Comparison of ENCODE assay signal across 8 cellular contexts in the genomic region with DNA sequence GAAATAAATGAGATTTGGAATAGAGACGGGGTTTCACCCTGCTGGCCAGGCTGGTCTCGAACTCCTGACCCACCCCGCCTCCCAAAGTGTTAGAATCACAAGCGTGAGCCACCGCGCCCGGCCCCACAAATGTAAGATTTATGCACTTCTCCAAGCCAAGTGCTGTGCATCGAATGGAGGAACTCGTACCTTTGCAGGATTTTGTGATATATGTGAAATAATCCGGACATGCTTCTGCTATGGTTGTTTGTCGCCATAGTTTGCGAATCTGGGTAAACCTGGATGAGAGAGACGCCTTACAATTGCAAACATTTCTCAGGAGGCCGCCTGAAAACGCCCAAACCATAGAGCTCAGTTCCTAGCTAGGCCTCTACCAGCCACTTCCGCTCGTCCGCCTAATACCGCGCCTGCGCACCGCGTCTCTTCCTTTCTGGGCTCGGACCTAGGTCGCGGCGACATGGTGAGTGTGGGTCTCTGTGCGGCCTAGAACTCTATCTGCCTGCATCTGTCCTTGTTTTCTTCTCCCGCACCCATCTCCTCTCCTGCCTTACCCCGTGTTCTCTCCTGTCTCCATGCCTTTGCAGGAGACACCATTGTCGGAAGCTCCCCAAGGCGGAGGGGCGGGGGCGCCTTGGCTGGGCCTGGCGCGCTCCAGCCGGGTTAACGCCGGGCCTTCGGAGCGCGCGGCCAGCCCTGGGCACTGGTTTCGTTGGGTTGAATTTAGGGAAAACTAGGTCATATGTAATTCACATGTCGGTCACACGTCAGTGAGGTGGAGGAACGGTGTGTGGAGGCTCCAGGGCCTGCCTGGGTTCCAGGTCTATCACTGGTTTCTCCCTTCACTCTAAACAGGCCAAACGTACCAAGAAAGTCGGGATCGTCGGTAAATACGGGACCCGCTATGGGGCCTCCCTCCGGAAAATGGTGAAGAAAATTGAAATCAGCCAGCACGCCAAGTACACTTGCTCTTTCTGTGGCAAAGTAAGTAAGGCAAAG. TPM values are rescaled to one million over a fixed set of nuclear protein-coding genes. Genes with fewer than 3 reads are reported as not detected.
DNase-seq lines count a peak whose midpoint lies in the region; ATAC-seq, FAIRE-seq and TF ChIP-seq lines count a peak whose summit lies in the region.

RPL37A (plus strand) TSS at position 427 of the 996 bp plus-strand sequence; CDS start at position 458, 31 bp downstream.

- ATAC-seq in GM21367 (IDR thresholded peaks at IDR 0.05; ENCODE audit: unreplicated experiment) = peak; percentile 85

- CTCF ChIA-PET in H1 (lab: Charles Lee; ENCODE audit: partially characterized antibody) = interaction anchor here (0.6 to 2.4 kb wide), 5 partner anchors 10 to 276 kb away, joined by 3 to 9 read pairs (median 5); no protein-coding TSS in a partner anchor

- TF ChIP-seq RAD21 in H1 (IDR thresholded peaks at IDR 0.05 in 1 of 2, conservative IDR thresholded peaks at IDR 0.05 in 1 of 2; ENCODE audit: low read depth in 2 of 2, low read length in 2 of 2) = no peak

- TF ChIP-seq CTCF in H1 (IDR thresholded peaks at IDR 0.05; ENCODE audit: control extremely low read depth in 1 of 3, insufficient read depth in 1 of 3, low read depth in 1 of 3, low read length in 3 of 3) = no peak

- H3K4ac ChIP-seq in H1 (replicated peaks; ENCODE audit: insufficient read length, low read depth, low read length) (peak within 1 kb of the TSS; percentile 100), mesenchymal stem cell (ENCODE audit: low read depth in 1 of 2, low read length in 2 of 2) (peak within 1 kb of the TSS; percentile 89 to 96)

- H3K79me2 ChIP-seq in H1 (ENCODE audit: control insufficient read depth in 1 of 2, insufficient read depth in 2 of 2, low read length in 2 of 2) = peaks cover 16 to 47% of the 10 kb centered on the region in 2 experiments

- peak within 1 kb of the TSS; percentile 90 for H2AFZ ChIP-seq in H1 (ENCODE audit: low read length)
- H2AFZ ChIP-seq in mesenchymal stem cell (ENCODE audit: low read depth, low read length) = peak within 1 kb of the TSS; percentile 32

- no peak for TF ChIP-seq EP300 in H1 (IDR thresholded peaks at IDR 0.05; ENCODE audit: borderline replicate concordance in 1 of 2, low read depth in 2 of 2, low read length in 2 of 2)

- H2AK5ac ChIP-seq in H1 (ENCODE audit: low read depth, low read length) (peak within 1 kb of the TSS; percentile 95), mesenchymal stem cell (ENCODE audit: low read length, severe bottlenecking) (peak within 1 kb of the TSS; percentile 92)

- peaks cover 10% of the 10 kb centered on the region for H3K23me2 ChIP-seq in H1 (ENCODE audit: low read depth, low read length)

- H3K27me3 ChIP-seq in H1 (replicated peaks in 1 of 4; ENCODE audit: control insufficient read depth in 3 of 4, extremely low read depth in 1 of 4, insufficient read depth in 3 of 4, low read length in 3 of 4) (no peaks in the 10 kb centered on the region), mesenchymal stem cell (ENCODE audit: control insufficient read depth in 1 of 2, insufficient read depth in 1 of 2, low read length in 2 of 2) (no peaks in the 10 kb centered on the region)

- H3K23ac ChIP-seq in H1 (ENCODE audit: insufficient read length) = no peak within 1 kb of the TSS
- peak within 1 kb of the TSS in 1 of 2 experiments; percentile 92 for H3K23ac ChIP-seq in mesenchymal stem cell (ENCODE audit: low read length in 2 of 2)

- FAIRE-seq in HTR-8/SVneo (lab: Jason Lieb, UNC) = peak; percentile 58
- peak; percentile 28 for FAIRE-seq in H1 (lab: Jason Lieb, UNC)

- H3K9me3 ChIP-seq in H1 (ENCODE audit: insufficient read depth in 2 of 2, low read depth in 1 of 2, low read length in 1 of 2) (no peaks in the 10 kb centered on the region), mesenchymal stem cell (ENCODE audit: control insufficient read depth, low read length) (no peaks in the 10 kb centered on the region)

- H3K14ac ChIP-seq in H1 (ENCODE audit: insufficient read length) (no peak within 1 kb of the TSS), mesenchymal stem cell (ENCODE audit: low read length in 2 of 2) (peak within 1 kb of the TSS in 1 of 2 experiments; percentile 76)

- H4K91ac ChIP-seq in H1 (replicated peaks; ENCODE audit: insufficient read length, low read length) (peak within 1 kb of the TSS; percentile 91), mesenchymal stem cell (ENCODE audit: low read length) (peak within 1 kb of the TSS; percentile 87)

- DNase-seq in COLO829 (ENCODE audit: low spot score) (peak; percentile 98), HTR-8/SVneo (ENCODE audit: insufficient read length, low spot score) (peak; percentile 88), NOMO-1 treated with dmso at 0.1 percent for 144 hours (lab: John Stamatoyannopoulos, UW; ENCODE audit: unreplicated experiment) (peak; percentile 94), H1 (ENCODE audit: low read depth in 1 of 2, low spot score in 2 of 2) (peak; percentile 75 to 90), mesenchymal stem cell (peak; percentile 96)
- DNase-seq in activated CD8-positive, alpha-beta memory T cell treated with anti-CD3 and anti-CD28 coated beads for 48 hours (ENCODE audit: low read depth in 2 of 3, low spot score in 2 of 3) = peak; percentile 73 to 83 (median 79)
- peak; percentile 80 for DNase-seq in stimulated activated CD8-positive, alpha-beta memory T cell treated with anti-CD3 and anti-CD28 coated beads, Interleukin-12 subunit alpha, Interleukin-12 subunit beta, amount 100 ng/mL, for 4 hours (ENCODE audit: low read depth)

- H3K9ac ChIP-seq in H1 (replicated peaks in 1 of 4; ENCODE audit: extremely low read depth in 1 of 4, low read depth in 3 of 4, low read length in 3 of 4) (peak within 1 kb of the TSS; percentile 94 to 99 (median 97)), mesenchymal stem cell (ENCODE audit: low read length) (peak within 1 kb of the TSS; percentile 100)

- 0 out of 2 replicates have a peak, but pooled peaks cover 5% of the 10 kb centered on the region for H3K79me1 ChIP-seq in H1 (ENCODE audit: low read depth, low read length)
- H3K79me1 ChIP-seq in mesenchymal stem cell (replicated peaks; ENCODE audit: low read length, poor library complexity, severe bottlenecking) = peaks cover 9% of the 10 kb centered on the region

- H3K4me2 ChIP-seq in H1 (ENCODE audit: insufficient read depth in 1 of 2, low read depth in 2 of 2, low read length in 2 of 2) = peak within 1 kb of the TSS; percentile 75 to 100
- peak within 1 kb of the TSS; percentile 66 for H3K4me2 ChIP-seq in mesenchymal stem cell (ENCODE audit: low read length, poor library complexity, severe bottlenecking)

- H3K27ac ChIP-seq in H1 (ENCODE audit: low read depth, low read length) (peak within 1 kb of the TSS; percentile 86), mesenchymal stem cell (ENCODE audit: low read length, poor library complexity, severe bottlenecking) (peak within 1 kb of the TSS; percentile 86)

- peaks cover 30 to 46% (median 42%) of the 10 kb centered on the region in 4 experiments for H3K36me3 ChIP-seq in H1 (ENCODE audit: control insufficient read depth in 2 of 4, insufficient read depth in 4 of 4, low read length in 3 of 4)
- H3K36me3 ChIP-seq in mesenchymal stem cell (ENCODE audit: control insufficient read depth in 1 of 2, insufficient read depth in 2 of 2, low read depth in 1 of 2, low read length in 2 of 2) = peaks cover 13 to 46% of the 10 kb centered on the region in 2 experiments

- H3K4me1 ChIP-seq in H1 (replicated peaks in 1 of 4; ENCODE audit: control insufficient read depth in 3 of 4, insufficient read depth in 4 of 4, low read length in 3 of 4) (peaks cover 2 to 12% (median 4%) of the 10 kb centered on the region in 4 experiments; a peak in 6 of 7 replicates), mesenchymal stem cell (ENCODE audit: control insufficient read depth, insufficient read depth, low read depth, low read length) (peaks cover 9% of the 10 kb centered on the region)

- no peak within 1 kb of the TSS for H2BK20ac ChIP-seq in H1 (ENCODE audit: low read length)

- peak within 1 kb of the TSS; percentile 97 for H4K5ac ChIP-seq in H1 (ENCODE audit: insufficient read length, low read depth, low read length)

- H2BK12ac ChIP-seq in H1 (ENCODE audit: low read depth, low read length) (peak within 1 kb of the TSS; percentile 11; the same call in 1 of the 2 replicates), mesenchymal stem cell (ENCODE audit: low read length in 2 of 2) (peak within 1 kb of the TSS; percentile 15 to 61)

- H2BK15ac ChIP-seq in H1 (ENCODE audit: low read length) (peak within 1 kb of the TSS; percentile 63; the same call in 1 of the 2 replicates), mesenchymal stem cell (ENCODE audit: low read depth, poor library complexity, severe bottlenecking) (peak within 1 kb of the TSS; percentile 41)

- peak within 1 kb of the TSS; percentile 92 for H3K18ac ChIP-seq in H1 (ENCODE audit: extremely low read depth, low read length)
- peak within 1 kb of the TSS; percentile 95 to 96 for H3K18ac ChIP-seq in mesenchymal stem cell (ENCODE audit: low read depth in 1 of 2, low read length in 2 of 2)

- peak; percentile 98 to 100 for TF ChIP-seq POLR2A in H1 (IDR thresholded peaks at IDR 0.05; ENCODE audit: control extremely low read depth in 1 of 2, low read depth in 2 of 2, low read length in 2 of 2)

- H4K8ac ChIP-seq in H1 (ENCODE audit: extremely low read depth, insufficient read depth, low read length) (peak within 1 kb of the TSS; percentile 96), mesenchymal stem cell (ENCODE audit: low read length) (peak within 1 kb of the TSS; percentile 92)

- peak within 1 kb of the TSS; percentile 78 for H3K56ac ChIP-seq in H1 (replicated peaks; ENCODE audit: insufficient read length, low read depth, low read length)

- H2BK5ac ChIP-seq in H1 (ENCODE audit: low read depth, low read length) (peak within 1 kb of the TSS; percentile 96), mesenchymal stem cell (ENCODE audit: low read depth, low read length, poor library complexity, severe bottlenecking) (peak within 1 kb of the TSS; percentile 89)

- H3K4me3 ChIP-seq in H1 (ENCODE audit: extremely low read depth in 1 of 4, insufficient read depth in 2 of 4, low read depth in 3 of 4, low read length in 4 of 4) (peak within 1 kb of the TSS; percentile 86 to 97 (median 92)), mesenchymal stem cell (ENCODE audit: insufficient read depth in 1 of 2, low read depth in 1 of 2, low read length in 2 of 2) (peak within 1 kb of the TSS; percentile 80 to 95)

- no peak within 1 kb of the TSS for H2BK120ac ChIP-seq in H1 (replicated peaks; ENCODE audit: low read depth, low read length)
- peak within 1 kb of the TSS; percentile 21 for H2BK120ac ChIP-seq in mesenchymal stem cell (ENCODE audit: low read depth, low read length)

- H4K20me1 ChIP-seq in H1 (replicated peaks in 1 of 2; ENCODE audit: control insufficient read depth in 1 of 2, insufficient read depth in 2 of 2, low read length in 2 of 2) = peaks cover 5 to 12% of the 10 kb centered on the region in 2 experiments

- 3% methylated on average over 55 of the region's 55 CpGs; no CpG with 5 or more reads in 1 of the 2 experiments for WGBS in H1 (ENCODE audit: extremely low coverage in 1 of 2, insufficient coverage in 1 of 2, insufficient read length in 1 of 2, insufficient replicate concordance in 2 of 2, low coverage in 1 of 2, low lambda C conversion rate in 2 of 2, missing lambda C conversion rate in 1 of 2), 2 experiments
- 3% methylated on average over 55 of the region's 55 CpGs for WGBS in mesenchymal stem cell

- POLR2A ChIA-PET in H1 (lab: Charles Lee; ENCODE audit: partially characterized antibody) = interaction anchor here (0.6 to 7.2 kb wide), 65 partner anchors 10 to 1152 kb away, joined by 3 to 65 read pairs (median 4); partner anchors contain the start of genes IGFBP2, MARCHF4, SMARCAL1 and XRCC5

RNA-seq across cellular contexts. Expression of gene RPL37A, which starts in this region (rescaled TPM):
- 3,180 and 3,341 TPM in 2 replicates for total RNA-seq in H1 (2021; fragmentation: NEBNext Ultra II Directional; extraction: Animal tissue kit (Norgen Biotek cat#: 25700))
- polyA plus RNA-seq in H1 (2011; rRNA removed) = 1,723 and 1,737 TPM in 2 replicates
- polyA plus RNA-seq in H1 (2011; cell fraction: cytosol; rRNA removed) = 2,977 TPM
- 4,552 TPM for polyA plus RNA-seq in H1 (2011; cell fraction: nucleus; rRNA removed)
- 3,740 to 6,593 TPM (median 5,844 TPM) in 4 replicates for polyA plus RNA-seq in H1 (2012, experiment 1 of 2)
- polyA plus RNA-seq in H1 (2012, experiment 2 of 2) = 4,216 TPM
- polyA plus RNA-seq in H1 (2013, experiment 1 of 2) = 12,293 TPM
- polyA plus RNA-seq in H1 (2013, experiment 2 of 2) = 12,251 TPM
- polyA minus RNA-seq in H1 (2011; rRNA and poly(A)+ RNA removed) = 601 and 656 TPM in 2 replicates
- 1,160 TPM for polyA minus RNA-seq in H1 (2011; cell fraction: cytosol; rRNA and poly(A)+ RNA removed)
- polyA minus RNA-seq in H1 (2011; cell fraction: nucleus; rRNA and poly(A)+ RNA removed) = 777 TPM
- 9,229 TPM for polyA plus RNA-seq in mesenchymal stem cell (2013, experiment 1 of 2)
- polyA plus RNA-seq in mesenchymal stem cell (2013, experiment 2 of 2) = 8,918 TPM

Comparison
In these comparisons a context has a peak if more than half of its experiments do, and no peak if none do; other contexts are left out.
1. Peak in every context shown above with its lines: DNase-seq, ATAC-seq, H3K4me3 ChIP-seq and H3K27ac ChIP-seq.